ENCODE assay signal across 8 cellular contexts in genomic region chr3:64187065-64187959, GRCh38. TPM values are rescaled to one million over a fixed set of nuclear protein-coding genes. Genes with fewer than 3 reads are reported as not detected.
A peak's percentile ranks its signal among the peaks of the same experiment; 100 is the strongest.
DNase-seq lines count a peak whose midpoint lies in the region; ATAC-seq and TF ChIP-seq lines count a peak whose summit lies in the region.

No MANE protein-coding gene starts in this region.

- peak; percentile 43 for ATAC-seq in omental fat pad (ENCODE audit: low FRiP score)
- ATAC-seq in HG03175 (IDR thresholded peaks at IDR 0.05; ENCODE audit: unreplicated experiment) = no peak

- H3K79me2 ChIP-seq in PC-9 (ENCODE audit: low read depth) = no peaks in the 10 kb centered on the region

- H3F3A ChIP-seq in PC-9 (ENCODE audit: insufficient read depth, low read depth) = peaks cover 8% of the 10 kb centered on the region; the same call in 1 of the 2 replicates

- POLR2A ChIA-PET in PC-9 (lab: Charles Lee; ENCODE audit: unreplicated experiment) = interaction anchor here (0.7 kb wide), 2 partner anchors 49 to 157 kb away, joined by 3 to 7 read pairs; no protein-coding TSS in a partner anchor
- POLR2A ChIA-PET in CD8-positive, alpha-beta memory T cell (lab: Charles Lee) = no interaction called here

- no peak overlapping the region for H3K4me3 Mint-ChIP-seq in CD8-positive, alpha-beta memory T cell

- H3K4me1 Mint-ChIP-seq in CD8-positive, alpha-beta memory T cell = no peaks in the 10 kb centered on the region

- H3K9me2 ChIP-seq in PC-9 (ENCODE audit: insufficient read depth) = no peaks in the 10 kb centered on the region

- H3K27ac ChIP-seq in PC-9 = peak overlapping the region; percentile 29; the same call in 1 of the 2 replicates
- no peak overlapping the region for H3K27ac ChIP-seq in CD8-positive, alpha-beta memory T cell (ENCODE audit: low read depth, low read length)

- H4K20me1 ChIP-seq in PC-9 (ENCODE audit: insufficient read depth) = no peaks in the 10 kb centered on the region

- no peaks in the 10 kb centered on the region for H3K27me3 ChIP-seq in PC-9 (ENCODE audit: insufficient read depth, low read depth)
- no peaks in the 10 kb centered on the region for H3K27me3 ChIP-seq in CD8-positive, alpha-beta memory T cell (ENCODE audit: insufficient read depth, low read length, poor library complexity, severe bottlenecking)

- peaks cover 50% of the 10 kb centered on the region for H3K4me1 ChIP-seq in PC-9 (replicated peaks; ENCODE audit: insufficient read depth)
- H3K4me1 ChIP-seq in CD8-positive, alpha-beta memory T cell (ENCODE audit: insufficient read depth, low read length) = no peaks in the 10 kb centered on the region

- BruUV-seq in PC-9 (replicated peaks; lab: Mats Ljungman, UMichigan) = no TSS peak

- no peak overlapping the region for H3K27ac Mint-ChIP-seq in CD8-positive, alpha-beta memory T cell

- no peak overlapping the region for H2AFZ ChIP-seq in PC-9

- H3K4me3 ChIP-seq in PC-9 (no peak overlapping the region), fibroblast of pulmonary artery (replicated peaks; ENCODE audit: low read depth, low read length) (peak overlapping the region; percentile 9)
- H3K4me3 ChIP-seq in CD8-positive, alpha-beta memory T cell (ENCODE audit: low read length) = no peak overlapping the region

- DNase-seq in DMS 273 (lab: John Stamatoyannopoulos, UW; ENCODE audit: unreplicated experiment) (peak; percentile 86), PC-9 (peak; percentile 46 to 68), fibroblast of pulmonary artery (ENCODE audit: low read depth) (peak; percentile 97), omental fat pad (ENCODE audit: low spot score) (no peak), posterior vena cava (ENCODE audit: low spot score) (no peak), OCI-M2 (lab: John Stamatoyannopoulos, UW; ENCODE audit: unreplicated experiment) (no peak)
- DNase-seq in CD8-positive, alpha-beta memory T cell = no peak

- TF ChIP-seq CTCF in PC-9 (conservative IDR thresholded peaks at IDR 0.05) = no peak
- TF ChIP-seq CTCF in fibroblast of pulmonary artery (IDR thresholded peaks at IDR 0.05; ENCODE audit: low read length, missing control alignments) = peak; percentile 17
- no peak for TF ChIP-seq CTCF in omental fat pad (IDR thresholded peaks at IDR 0.05)

- no peaks in the 10 kb centered on the region for H3K9me3 ChIP-seq in PC-9 (ENCODE audit: insufficient read depth, low read depth)
- no peaks in the 10 kb centered on the region for H3K9me3 ChIP-seq in CD8-positive, alpha-beta memory T cell (ENCODE audit: low read length)

- CTCF ChIA-PET in PC-9 (lab: Charles Lee) = no interaction called here
- CTCF ChIA-PET in CD8-positive, alpha-beta memory T cell (lab: Charles Lee) = no interaction called here

- peaks cover 0 to 1% of the 10 kb centered on the region in 2 donors for H3K27me3 Mint-ChIP-seq in CD8-positive, alpha-beta memory T cell

- peak overlapping the region; percentile 49 for H3K4me2 ChIP-seq in PC-9

- no peaks in the 10 kb centered on the region for H3K36me3 ChIP-seq in PC-9 (ENCODE audit: low read depth)
- no peaks in the 10 kb centered on the region for H3K36me3 ChIP-seq in CD8-positive, alpha-beta memory T cell (ENCODE audit: insufficient read depth, low read length)

- intact Hi-C loops in PC-9 (cut with micrococcal nuclease; ENCODE audit: unreplicated experiment) (no loop called here), posterior vena cava (cut with DNase I) (no loop called here)

- H3K9me3 Mint-ChIP-seq in CD8-positive, alpha-beta memory T cell = peaks cover 0 to 3% (median 0%) of the 10 kb centered on the region in 5 donors

- H3K36me3 Mint-ChIP-seq in CD8-positive, alpha-beta memory T cell = no peaks in the 10 kb centered on the region

RNA-seq across cellular contexts. Expression of gene PRICKLE2, which starts 38.0 kb away (rescaled TPM):
- 7.9 and 9.3 TPM in 2 replicates for total RNA-seq in PC-9 (2021)
- 10 to 100 TPM; 56.1 to 88.4 (median 81.3) TPM for total RNA-seq in omental fat pad
- total RNA-seq in CD8-positive, alpha-beta memory T cell = not detected
- polyA plus RNA-seq in CD8-positive, alpha-beta memory T cell = not detected
- 10 to 100 TPM; 26.3 to 34.9 TPM for total RNA-seq in posterior vena cava

Comparison
In these comparisons a context has a peak if more than half of its experiments do, and no peak if none do; other contexts are left out.
1. DNase-seq: peak in DMS 273 (single experiment), PC-9 (2 of 2) and fibroblast of pulmonary artery (single experiment); none in omental fat pad (single experiment), CD8-positive, alpha-beta memory T cell (0 of 5), posterior vena cava (single experiment) and OCI-M2 (single experiment).